ENCODE assay signal across 8 cellular contexts in the genomic region with DNA sequence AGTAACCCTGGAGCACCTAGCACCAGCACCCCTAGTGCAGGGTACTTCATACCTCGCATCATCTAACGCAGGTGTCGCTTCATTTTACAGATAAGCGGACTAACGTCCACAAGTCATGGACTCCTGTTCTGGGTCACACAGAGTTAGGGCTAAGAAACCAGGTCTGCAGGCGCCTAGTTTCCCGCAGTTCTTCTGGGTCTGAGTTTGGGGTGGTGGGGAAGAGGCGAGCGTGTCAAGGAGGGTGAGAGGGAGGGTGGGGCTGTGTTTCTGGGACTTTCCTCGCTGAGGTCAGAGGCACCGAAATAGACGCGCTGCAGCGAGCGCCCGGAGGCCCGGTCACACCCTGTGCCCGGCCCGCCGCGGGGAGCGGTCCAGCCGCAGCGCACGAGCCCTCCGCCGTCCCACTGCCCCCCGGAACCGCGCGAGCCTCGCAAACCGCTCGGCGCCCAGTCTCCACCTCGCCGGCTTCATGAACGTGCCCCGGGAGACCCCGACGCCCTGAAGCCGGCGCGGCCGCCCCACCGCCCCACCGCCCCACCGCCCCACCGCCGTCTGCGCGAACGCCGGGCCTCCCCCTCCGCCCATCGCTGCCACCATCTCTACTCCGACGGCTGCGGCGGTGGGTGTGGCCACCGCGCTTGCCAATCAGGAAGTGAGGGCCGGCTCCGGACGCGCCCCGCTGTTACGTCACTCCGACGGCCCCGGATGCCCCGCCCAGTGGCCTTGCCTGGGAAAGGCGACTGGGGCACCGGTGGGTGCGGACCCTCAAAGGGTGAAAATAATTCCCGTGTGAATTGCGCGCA. TPM values are rescaled to one million over a fixed set of nuclear protein-coding genes. Genes with fewer than 3 reads are reported as not detected.
DNase-seq lines count a peak whose midpoint lies in the region; ATAC-seq and TF ChIP-seq lines count a peak whose summit lies in the region.

No MANE protein-coding gene starts in this region.

- POLR2A ChIA-PET in activated CD4-positive, alpha-beta memory T cell treated with anti-CD3 and anti-CD28 coated beads for 36 hours (lab: Charles Lee): interaction anchor here (0.8 kb wide), 1 partner anchor 113 kb away, joined by 3 read pairs; a partner anchor contains a TSS

- no peak for TF ChIP-seq CTCF in lower leg skin (IDR thresholded peaks at IDR 0.05)

- peak in 1 of 2 donors; percentile 21 for TF ChIP-seq POLR2A in lower leg skin (IDR thresholded peaks at IDR 0.05)

- no peak overlapping the region for H3K4me3 ChIP-seq in lower leg skin (ENCODE audit: low read depth, poor library complexity, severe bottlenecking)

- no peaks in the 10 kb centered on the region for H3K36me3 Mint-ChIP-seq in activated CD4-positive, alpha-beta memory T cell treated with anti-CD3 and anti-CD28 coated beads for 36 hours

- H3K27me3 Mint-ChIP-seq in activated CD4-positive, alpha-beta memory T cell treated with anti-CD3 and anti-CD28 coated beads for 36 hours: no peaks in the 10 kb centered on the region

- H3K27ac Mint-ChIP-seq in activated CD4-positive, alpha-beta memory T cell treated with anti-CD3 and anti-CD28 coated beads for 36 hours: peak overlapping the region; percentile 90

- 2 to 3% methylated on average over 43 to 76 of the region's 78 CpGs for WGBS in lower leg skin, 2 donors

- peak; percentile 61 for ATAC-seq in GM19025 (IDR thresholded peaks at IDR 0.05; ENCODE audit: low read depth, unreplicated experiment)
- peak; percentile 58 for ATAC-seq in HG03196 (IDR thresholded peaks at IDR 0.05; ENCODE audit: unreplicated experiment)

- CTCF ChIA-PET in activated CD4-positive, alpha-beta memory T cell treated with anti-CD3 and anti-CD28 coated beads for 36 hours (lab: Charles Lee): interaction anchor here (1.5 to 6.5 kb wide), 4 partner anchors 11 to 55 kb away, joined by 3 to 312 read pairs (median 18); a partner anchor contains a TSS

- peak overlapping the region; percentile 72 for H3K4me3 Mint-ChIP-seq in activated CD4-positive, alpha-beta memory T cell treated with anti-CD3 and anti-CD28 coated beads for 36 hours

- peak; percentile 61 to 67 for DNase-seq in AML-193 (lab: John Stamatoyannopoulos, UW)
- DNase-seq in NCI-H526 treated with DMSO at 0.1 percent for 48 hours (lab: John Stamatoyannopoulos, UW): peak; percentile 71
- DNase-seq in activated CD4-positive, alpha-beta memory T cell treated with anti-CD3 and anti-CD28 coated beads for 36 hours: peak; percentile 93
- peak; percentile 46 to 82 for DNase-seq in dermis microvascular lymphatic vessel endothelial cell (ENCODE audit: low read depth in 2 of 2)
- DNase-seq in lower leg skin (ENCODE audit: low spot score in 2 of 2): peak; percentile 91 to 99
- peak; percentile 79 to 82 for DNase-seq in stimulated activated CD4-positive, alpha-beta T cell treated with anti-CD3 and anti-CD28 coated beads, Interleukin-4, amount 100 ng/mL, for 4 hours

- peaks cover 46% of the 10 kb centered on the region for H3K4me1 Mint-ChIP-seq in activated CD4-positive, alpha-beta memory T cell treated with anti-CD3 and anti-CD28 coated beads for 36 hours (ENCODE audit: low read depth)

- no peaks in the 10 kb centered on the region for H3K9me3 Mint-ChIP-seq in activated CD4-positive, alpha-beta memory T cell treated with anti-CD3 and anti-CD28 coated beads for 36 hours

- intact Hi-C loops in activated CD4-positive, alpha-beta memory T cell treated with anti-CD3 and anti-CD28 coated beads for 36 hours (cut with micrococcal nuclease): loop anchor here (1.0 kb wide), 2 partner anchors 26 to 66 kb away; a partner anchor contains a TSS
- intact Hi-C loops in lower leg skin (cut with DNase I; ENCODE audit: low total_unique reads): loop anchor here (2.0 to 10.0 kb wide), 3 partner anchors 53 to 355 kb away; no protein-coding TSS in a partner anchor

RNA-seq across cellular contexts. Expression of a gene that starts 12.3 kb away (rescaled TPM):
- total RNA-seq in activated CD4-positive, alpha-beta memory T cell treated with anti-CD3 and anti-CD28 coated beads for 36 hours: 10 to 100 TPM; 76.4 TPM
- total RNA-seq in dermis microvascular lymphatic vessel endothelial cell (21.8 and 48.8 TPM in 2 replicates), lower leg skin (10 to 100 TPM; 11.8 to 21.4 (median 17.2) TPM)

RNA-seq across cellular contexts. Expression of a gene that starts 24.7 kb away (rescaled TPM):
- under 1 TPM; 0.24 to 0.27 TPM for total RNA-seq in activated CD4-positive, alpha-beta memory T cell treated with anti-CD3 and anti-CD28 coated beads for 36 hours
- total RNA-seq in dermis microvascular lymphatic vessel endothelial cell (0.13 and 0.25 TPM in 2 replicates), lower leg skin (1 to 10 TPM; 4.3 to 9.8 (median 5.2) TPM)

RNA-seq across cellular contexts. Expression of a gene that starts 55.8 kb away (rescaled TPM):
- 10 to 100 TPM in 1 of 2 experiments, 1 to 10 TPM in 1; 8.3 to 12.1 TPM for total RNA-seq in activated CD4-positive, alpha-beta memory T cell treated with anti-CD3 and anti-CD28 coated beads for 36 hours
- total RNA-seq in dermis microvascular lymphatic vessel endothelial cell: 3.3 and 9.4 TPM in 2 replicates
- total RNA-seq in lower leg skin: 10 to 100 TPM; 37.7 to 63.0 (median 52.5) TPM
